Comparison of ENCODE assay signal across 17 cellular contexts in the genomic region with DNA sequence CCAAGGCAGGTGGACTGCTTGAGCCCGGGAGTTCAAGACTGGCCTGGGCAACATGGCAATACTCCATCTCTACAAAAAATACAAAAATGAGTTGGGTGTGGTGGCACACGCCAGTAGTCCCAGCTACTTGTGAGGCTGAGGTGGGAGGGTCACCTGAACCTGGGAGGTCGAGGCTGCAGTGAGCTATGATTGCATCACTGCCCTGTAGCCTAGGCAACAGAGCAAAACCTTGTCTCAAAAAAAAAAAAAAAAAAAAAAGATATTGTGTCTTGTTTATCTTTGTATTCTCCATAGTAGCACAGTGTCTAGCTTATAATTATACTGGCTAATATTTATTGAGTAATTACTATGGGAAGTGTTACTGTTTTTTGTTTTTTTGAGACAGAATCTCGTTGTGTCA. TPM values are rescaled to one million over a fixed set of nuclear protein-coding genes. Genes with fewer than 3 reads are reported as not detected.
DNase-seq lines count a peak whose midpoint lies in the region.
"Had no signal": no experiment of that assay in that cellular context is flagged by ENCODE, and none has a peak within 500 bp of the region (broad histone marks: within the 10 kb centered on the region; RNA-seq: fewer than 3 reads in every experiment).

No MANE protein-coding gene starts in this region.

- H3K4me2 ChIP-seq in mesenchymal stem cell (ENCODE audit: low read length, poor library complexity, severe bottlenecking): no peak overlapping the region

- no peak overlapping the region for H2BK5ac ChIP-seq in mesenchymal stem cell (ENCODE audit: low read depth, low read length, poor library complexity, severe bottlenecking)

- no peak overlapping the region for H2BK120ac ChIP-seq in mesenchymal stem cell (ENCODE audit: low read depth, low read length)

- H3K4ac ChIP-seq in mesenchymal stem cell (ENCODE audit: low read depth in 1 of 2, low read length in 2 of 2): no peak overlapping the region

- H3K18ac ChIP-seq in mesenchymal stem cell (ENCODE audit: low read depth in 1 of 2, low read length in 2 of 2): no peak overlapping the region

- H2BK15ac ChIP-seq in mesenchymal stem cell (ENCODE audit: low read depth, poor library complexity, severe bottlenecking): no peak overlapping the region

- H4K8ac ChIP-seq in mesenchymal stem cell (ENCODE audit: low read length): no peak overlapping the region

- peaks cover 25 to 26% of the 10 kb centered on the region in 2 experiments for H3K27me3 ChIP-seq in mesenchymal stem cell (ENCODE audit: control insufficient read depth in 1 of 2, insufficient read depth in 1 of 2, low read length in 2 of 2)

- H3K9ac ChIP-seq in mesenchymal stem cell (ENCODE audit: low read length): no peak overlapping the region

- H2AK5ac ChIP-seq in mesenchymal stem cell (ENCODE audit: low read length, severe bottlenecking): no peak overlapping the region

- no peaks in the 10 kb centered on the region for H3K9me3 ChIP-seq in mesenchymal stem cell (ENCODE audit: control insufficient read depth, low read length)
- H3K9me3 ChIP-seq: BE2C had no signal

- no peak overlapping the region for H3K4me3 ChIP-seq in mesenchymal stem cell (ENCODE audit: insufficient read depth in 1 of 2, low read depth in 1 of 2, low read length in 2 of 2)
- H3K4me3 ChIP-seq: GM12878 had no signal

- no peak overlapping the region for H3K14ac ChIP-seq in mesenchymal stem cell (ENCODE audit: low read length in 2 of 2)

- DNase-seq in NCI-H146 treated with DMSO at 0.1 percent for 48 hours (lab: John Stamatoyannopoulos, UW; ENCODE audit: unreplicated experiment) (peak; percentile 20), left kidney (ENCODE audit: low read depth, low spot score) (peak; percentile 29), mesenchymal stem cell (no peak)
- no peak for DNase-seq in stimulated activated CD4-positive, alpha-beta T cell treated with anti-CD3 and anti-CD28 coated beads, Interleukin-4, amount 100 ng/mL, for 4 hours
- DNase-seq: BE2C; C1 segment of cervical spinal cord; CD4-positive, CD25-positive, alpha-beta regulatory T cell; CD8-positive, alpha-beta memory T cell; COR-L47; DMS 273 treated with DMSO at 0.1 percent for 48 hours; DMS53; DND-41; EL; GOT3; H9 had no signal

- WGBS in mesenchymal stem cell: no CpG with 5 or more reads among the region's 4 CpGs

- no peak overlapping the region for H4K91ac ChIP-seq in mesenchymal stem cell (ENCODE audit: low read length)

- no peak overlapping the region for H2AFZ ChIP-seq in mesenchymal stem cell (ENCODE audit: low read depth, low read length)

- H3K36me3 ChIP-seq in mesenchymal stem cell (ENCODE audit: control insufficient read depth in 1 of 2, insufficient read depth in 2 of 2, low read depth in 1 of 2, low read length in 2 of 2): no peaks in the 10 kb centered on the region
- H3K36me3 ChIP-seq: BE2C had no signal

- H3K79me1 ChIP-seq in mesenchymal stem cell (replicated peaks; ENCODE audit: low read length, poor library complexity, severe bottlenecking): no peaks in the 10 kb centered on the region

- no peak overlapping the region for H3K23ac ChIP-seq in mesenchymal stem cell (ENCODE audit: low read length in 2 of 2)

- peaks cover 2% of the 10 kb centered on the region for H3K4me1 ChIP-seq in mesenchymal stem cell (ENCODE audit: control insufficient read depth, insufficient read depth, low read depth, low read length)
- H3K4me1 ChIP-seq: BE2C had no signal

- H3K27ac ChIP-seq in mesenchymal stem cell (ENCODE audit: low read length, poor library complexity, severe bottlenecking): no peak overlapping the region

- H2BK12ac ChIP-seq in mesenchymal stem cell (ENCODE audit: low read length in 2 of 2): no peak overlapping the region

RNA-seq across cellular contexts. Expression of a gene that starts 15.8 kb away (rescaled TPM):
- not detected for polyA plus RNA-seq in mesenchymal stem cell (2013, experiment 1 of 2)
- polyA plus RNA-seq in mesenchymal stem cell (2013, experiment 2 of 2): not detected
- polyA plus RNA-seq: CD4-positive, CD25-positive, alpha-beta regulatory T cell; CD8-positive, alpha-beta memory T cell; GM12878; IgD-negative memory B cell had no signal

RNA-seq across cellular contexts. Expression of a gene that starts 20.4 kb away (rescaled TPM):
- not detected for polyA plus RNA-seq in mesenchymal stem cell (2013, experiment 1 of 2)
- polyA plus RNA-seq in mesenchymal stem cell (2013, experiment 2 of 2): not detected
- polyA plus RNA-seq: CD8-positive, alpha-beta memory T cell had no signal

RNA-seq across cellular contexts. Expression of a gene that starts 27.0 kb away (rescaled TPM):
- 16.6 TPM for polyA plus RNA-seq in mesenchymal stem cell (2013, experiment 1 of 2)
- 15.1 TPM for polyA plus RNA-seq in mesenchymal stem cell (2013, experiment 2 of 2)

RNA-seq across cellular contexts. Expression of a gene that starts 34.5 kb away (rescaled TPM):
- 6.2 TPM for polyA plus RNA-seq in mesenchymal stem cell (2013, experiment 1 of 2)
- polyA plus RNA-seq in mesenchymal stem cell (2013, experiment 2 of 2): 6.0 TPM

RNA-seq across cellular contexts. Expression of a gene that starts 45.2 kb away (rescaled TPM):
- polyA plus RNA-seq in mesenchymal stem cell (2013, experiment 1 of 2): 2.2 TPM
- 2.3 TPM for polyA plus RNA-seq in mesenchymal stem cell (2013, experiment 2 of 2)
- polyA plus RNA-seq: CD4-positive, CD25-positive, alpha-beta regulatory T cell; CD8-positive, alpha-beta memory T cell had no signal

Comparison
In these comparisons a context has a peak if more than half of its experiments do, and no peak if none do; other contexts are left out.
1. DNase-seq: peak in NCI-H146 treated with DMSO at 0.1 percent for 48 hours (single experiment) and left kidney (single experiment); none in mesenchymal stem cell (single experiment) and stimulated activated CD4-positive, alpha-beta T cell treated with anti-CD3 and anti-CD28 coated beads, Interleukin-4, amount 100 ng/mL, for 4 hours (0 of 2).